Comparison of ENCODE assay signal across 11 cellular contexts in genomic region chrX:46967547-46967946, GRCh38. TPM values are rescaled to one million over a fixed set of nuclear protein-coding genes. Genes with fewer than 3 reads are reported as not detected.
DNase-seq lines count a peak whose midpoint lies in the region; ATAC-seq lines count a peak whose summit lies in the region.
"Had no signal": no experiment of that assay in that cellular context is flagged by ENCODE, and none has a peak within 500 bp of the region (broad histone marks: within the 10 kb centered on the region; RNA-seq: fewer than 3 reads in every experiment).

No MANE protein-coding gene starts in this region.

- H3K79me2 ChIP-seq in GM23248 (ENCODE audit: insufficient read depth) = no peaks in the 10 kb centered on the region

- no peaks in the 10 kb centered on the region for H3F3A ChIP-seq in GM23248 (ENCODE audit: insufficient read depth)

- no peak overlapping the region for H3K4me2 ChIP-seq in GM23248 (ENCODE audit: unreplicated experiment)

- no peak overlapping the region for H2AFZ ChIP-seq in GM23248

- H3K9ac ChIP-seq in GM23248 = no peak overlapping the region

- H3K9me3 ChIP-seq in GM23248 (ENCODE audit: low read depth) = no peaks in the 10 kb centered on the region
- H3K9me3 ChIP-seq: adrenal gland, neutrophil had no signal

- peak in 1 of 2 donors; percentile 7 for DNase-seq in activated naive CD4-positive, alpha-beta T cell treated with anti-CD3 and anti-CD28 coated beads, Interleukin-2, amount 50 U/mL, for 72 hours (ENCODE audit: low spot score in 2 of 2)
- no peak for DNase-seq in activated naive CD4-positive, alpha-beta T cell treated with anti-CD3 and anti-CD28 coated beads, Interleukin-2, amount 50 U/mL, for 16 hours
- DNase-seq in GM23248 (peak; percentile 4), HCEC 1CT (no peak), SIG-M5 (lab: John Stamatoyannopoulos, UW) (no peak), C1 segment of cervical spinal cord (lab: John Stamatoyannopoulos, UW) (no peak)
- DNase-seq: adrenal gland, AML-193 had no signal

- H3K9me3 Mint-ChIP-seq in activated naive CD4-positive, alpha-beta T cell treated with anti-CD3 and anti-CD28 coated beads, Interleukin-2, amount 50 U/mL, for 72 hours = no peaks in the 10 kb centered on the region
- no peaks in the 10 kb centered on the region for H3K9me3 Mint-ChIP-seq in stimulated activated memory B cell treated with anti-CD40 and anti-IgM and Interleukin-4, amounts not matched to agents 10 μg/mL and 1 μg/mL and 100 μg/mL, for 72 hours

- H3K9me2 ChIP-seq in GM23248 (ENCODE audit: insufficient read depth) = no peaks in the 10 kb centered on the region

- no peaks in the 10 kb centered on the region for H3K36me3 Mint-ChIP-seq in activated naive CD4-positive, alpha-beta T cell treated with anti-CD3 and anti-CD28 coated beads, Interleukin-2, amount 50 U/mL, for 72 hours
- peaks cover 17% of the 10 kb centered on the region for H3K36me3 Mint-ChIP-seq in stimulated activated memory B cell treated with anti-CD40 and anti-IgM and Interleukin-4, amounts not matched to agents 10 μg/mL and 1 μg/mL and 100 μg/mL, for 72 hours

- peaks cover 60% of the 10 kb centered on the region for H3K4me1 Mint-ChIP-seq in stimulated activated memory B cell treated with anti-CD40 and anti-IgM and Interleukin-4, amounts not matched to agents 10 μg/mL and 1 μg/mL and 100 μg/mL, for 72 hours

- H3K27me3 Mint-ChIP-seq in stimulated activated memory B cell treated with anti-CD40 and anti-IgM and Interleukin-4, amounts not matched to agents 10 μg/mL and 1 μg/mL and 100 μg/mL, for 72 hours = no peaks in the 10 kb centered on the region

- 56 to 62% methylated on average over 4 of the region's 4 CpGs for WGBS in GM23248 (ENCODE audit: low coverage in 1 of 2, low lambda C conversion rate in 2 of 2, missing lambda C conversion rate in 2 of 2), 2 experiments

- no peaks in the 10 kb centered on the region for H3K36me3 ChIP-seq in GM23248 (ENCODE audit: low read depth)
- H3K36me3 ChIP-seq: adrenal gland, neutrophil had no signal

- H3K27ac Mint-ChIP-seq in activated naive CD4-positive, alpha-beta T cell treated with anti-CD3 and anti-CD28 coated beads, Interleukin-2, amount 50 U/mL, for 72 hours = no peak overlapping the region
- peak overlapping the region; percentile 93 for H3K27ac Mint-ChIP-seq in stimulated activated memory B cell treated with anti-CD40 and anti-IgM and Interleukin-4, amounts not matched to agents 10 μg/mL and 1 μg/mL and 100 μg/mL, for 72 hours

- H3K4me3 Mint-ChIP-seq in stimulated activated memory B cell treated with anti-CD40 and anti-IgM and Interleukin-4, amounts not matched to agents 10 μg/mL and 1 μg/mL and 100 μg/mL, for 72 hours = peak overlapping the region; percentile 71

- H3K27me3 ChIP-seq in GM23248 (replicated peaks; ENCODE audit: insufficient read depth) = no peaks in the 10 kb centered on the region
- H3K27me3 ChIP-seq: adrenal gland, neutrophil had no signal

- no peak overlapping the region for H3K27ac ChIP-seq in GM23248
- H3K27ac ChIP-seq: adrenal gland, neutrophil had no signal

- no peaks in the 10 kb centered on the region for H4K20me1 ChIP-seq in GM23248 (ENCODE audit: insufficient read depth)

- H3K4me3 ChIP-seq in GM23248 = no peak overlapping the region
- H3K4me3 ChIP-seq: adrenal gland had no signal

- in situ Hi-C loops in GM23248 (cut with MboI) = no loop called here

- peak; percentile 59 to 92 for ATAC-seq in activated naive CD4-positive, alpha-beta T cell treated with anti-CD3 and anti-CD28 coated beads, Interleukin-2, amount 50 U/mL, for 72 hours
- peak; percentile 54 for ATAC-seq in HG03571 (IDR thresholded peaks at IDR 0.05; ENCODE audit: unreplicated experiment)
- ATAC-seq in stimulated activated memory B cell treated with anti-CD40 and anti-IgM and Interleukin-4, amounts not matched to agents 10 μg/mL and 1 μg/mL and 100 μg/mL, for 72 hours = peak; percentile 88

- peaks cover 6% of the 10 kb centered on the region; the same call in 1 of the 2 replicates for H3K4me1 ChIP-seq in GM23248 (ENCODE audit: insufficient read depth)

RNA-seq across cellular contexts. Expression of gene JADE3, which starts 55.3 kb away (rescaled TPM):
- 1 to 10 TPM in 1 of 2 donors, under 1 TPM in 1; 0.43 to 1.9 TPM for total RNA-seq in activated naive CD4-positive, alpha-beta T cell treated with anti-CD3 and anti-CD28 coated beads, Interleukin-2, amount 50 U/mL, for 72 hours
- total RNA-seq in GM23248 (2014; rRNA removed; shearing (Covaris generic)) = 2.5 and 4.6 TPM in 2 replicates
- polyA plus RNA-seq in GM23248 (2016; fragmentation: Nextera tagmentation; extraction: Ambion mirVana) = 0.84 and 0.86 TPM in 2 replicates
